ENCODE assay signal across 1 cellular context in genomic region chr2:69138247-69138754, GRCh38.
TF ChIP-seq lines count a peak whose summit lies in the region.

No MANE protein-coding gene starts in this region.

TF ChIP-seq in GM23338, 12 proteins besides CTCF, POLR2A, EP300 and RAD21 (continued from another document):
- TF ChIP-seq, protein P1, sequence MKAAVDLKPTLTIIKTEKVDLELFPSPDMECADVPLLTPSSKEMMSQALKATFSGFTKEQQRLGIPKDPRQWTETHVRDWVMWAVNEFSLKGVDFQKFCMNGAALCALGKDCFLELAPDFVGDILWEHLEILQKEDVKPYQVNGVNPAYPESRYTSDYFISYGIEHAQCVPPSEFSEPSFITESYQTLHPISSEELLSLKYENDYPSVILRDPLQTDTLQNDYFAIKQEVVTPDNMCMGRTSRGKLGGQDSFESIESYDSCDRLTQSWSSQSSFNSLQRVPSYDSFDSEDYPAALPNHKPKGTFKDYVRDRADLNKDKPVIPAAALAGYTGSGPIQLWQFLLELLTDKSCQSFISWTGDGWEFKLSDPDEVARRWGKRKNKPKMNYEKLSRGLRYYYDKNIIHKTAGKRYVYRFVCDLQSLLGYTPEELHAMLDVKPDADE (IDR thresholded peaks at IDR 0.05), result no peak
